In genomic region chr17:79796570-79797491, GRCh38 we compare ENCODE assay signal across 8 cellular contexts. TPM values are rescaled to one million over a fixed set of nuclear protein-coding genes. Genes with fewer than 3 reads are reported as not detected.
DNase-seq lines count a peak whose midpoint lies in the region; ATAC-seq, FAIRE-seq and TF ChIP-seq lines count a peak whose summit lies in the region.

TSS of gene CBX8 (minus strand) at chr17:79797077. CDS start at chr17:79796998, 79 bp downstream.

- no peaks in the 10 kb centered on the region for H3K36me3 ChIP-seq in astrocyte (ENCODE audit: insufficient read depth, low read length)
- no peaks in the 10 kb centered on the region for H3K36me3 ChIP-seq in vagina

- H3K4me2 ChIP-seq in astrocyte (ENCODE audit: low read length) = peak within 1 kb of the TSS; percentile 93

- H3K4me3 ChIP-seq in astrocyte (ENCODE audit: insufficient read depth, low read depth, low read length) (peak within 1 kb of the TSS; percentile 80), vagina (peak within 1 kb of the TSS; percentile 62 to 63)

- peak within 1 kb of the TSS; percentile 89 for H3K27ac Mint-ChIP-seq in T-helper 2 cell treated with Interferon-gamma antibody and Interleukin-4, amounts not matched to agents 5 μg/mL and 100 μg/mL, for 36 hours
- H3K27ac Mint-ChIP-seq in astrocyte (ENCODE audit: unreplicated experiment) = peak within 1 kb of the TSS; percentile 75

- TF ChIP-seq CTCF in astrocyte (IDR thresholded peaks at IDR 0.05; ENCODE audit: insufficient read depth, low read depth, low read length) (no peak), vagina (IDR thresholded peaks at IDR 0.05) (peak in 1 of 3 experiments; percentile 19)

- H3K9ac ChIP-seq in astrocyte (ENCODE audit: low read length) = peak within 1 kb of the TSS; percentile 87

- no peak for TF ChIP-seq POLR2A in vagina (IDR thresholded peaks at IDR 0.05)

- H3K27ac ChIP-seq in astrocyte (ENCODE audit: low read depth, low read length) (peak within 1 kb of the TSS; percentile 83), vagina (peak within 1 kb of the TSS; percentile 75)

- H3K36me3 Mint-ChIP-seq in T-helper 2 cell treated with Interferon-gamma antibody and Interleukin-4, amounts not matched to agents 5 μg/mL and 100 μg/mL, for 36 hours (ENCODE audit: low read depth) = peaks cover 15% of the 10 kb centered on the region
- H3K36me3 Mint-ChIP-seq in astrocyte (ENCODE audit: low read depth, unreplicated experiment) = peaks cover 2% of the 10 kb centered on the region

- peaks cover 44% of the 10 kb centered on the region for H3K27me3 Mint-ChIP-seq in T-helper 2 cell treated with Interferon-gamma antibody and Interleukin-4, amounts not matched to agents 5 μg/mL and 100 μg/mL, for 36 hours (ENCODE audit: low read depth)
- H3K27me3 Mint-ChIP-seq in astrocyte (ENCODE audit: low read depth, unreplicated experiment) = peaks cover 35% of the 10 kb centered on the region

- peaks cover 50% of the 10 kb centered on the region for H3K4me1 ChIP-seq in astrocyte (ENCODE audit: insufficient read depth, low read length)
- peaks cover 69% of the 10 kb centered on the region for H3K4me1 ChIP-seq in vagina

- H3K4me1 Mint-ChIP-seq in T-helper 2 cell treated with Interferon-gamma antibody and Interleukin-4, amounts not matched to agents 5 μg/mL and 100 μg/mL, for 36 hours (ENCODE audit: low read depth) = peaks cover 14% of the 10 kb centered on the region
- H3K4me1 Mint-ChIP-seq in astrocyte (ENCODE audit: low read depth, unreplicated experiment) = peaks cover 8% of the 10 kb centered on the region

- no peak for FAIRE-seq in astrocyte (lab: Jason Lieb, UNC)

- DNase-seq in NCI-H187 treated with DMSO at 0.1 percent for 48 hours (lab: John Stamatoyannopoulos, UW) = peak; percentile 91
- DNase-seq in T-helper 2 cell treated with Interferon-gamma antibody and Interleukin-4, amounts not matched to agents 5 μg/mL and 100 μg/mL, for 36 hours (ENCODE audit: low spot score) = peak; percentile 100
- DNase-seq in astrocyte (ENCODE audit: low read depth) = peak; percentile 96
- DNase-seq in hepatic stellate cell (ENCODE audit: low spot score) = peak; percentile 100
- peak; percentile 99 for DNase-seq in putamen (ENCODE audit: low spot score)
- peak; percentile 98 for DNase-seq in vagina (ENCODE audit: extremely low spot score in 2 of 2)

- peaks cover 37% of the 10 kb centered on the region for H4K20me1 ChIP-seq in astrocyte (ENCODE audit: insufficient read depth, low read length)

- no peaks in the 10 kb centered on the region for H3K9me3 Mint-ChIP-seq in T-helper 2 cell treated with Interferon-gamma antibody and Interleukin-4, amounts not matched to agents 5 μg/mL and 100 μg/mL, for 36 hours
- H3K9me3 Mint-ChIP-seq in astrocyte (ENCODE audit: unreplicated experiment) = peaks cover 20% of the 10 kb centered on the region

- peaks cover 6% of the 10 kb centered on the region for H3K79me2 ChIP-seq in astrocyte (ENCODE audit: insufficient read depth, low read length)

- H3K9me3 ChIP-seq in astrocyte (ENCODE audit: insufficient read depth, low read depth, low read length) = no peaks in the 10 kb centered on the region
- H3K9me3 ChIP-seq in vagina = no peaks in the 10 kb centered on the region

- ATAC-seq in GM18499 (IDR thresholded peaks at IDR 0.05; ENCODE audit: insufficient read depth, unreplicated experiment) = peak; percentile 67
- ATAC-seq in HG02943 (IDR thresholded peaks at IDR 0.05; ENCODE audit: low read depth, unreplicated experiment) = peak; percentile 86

- peak within 1 kb of the TSS; percentile 92 for H2AFZ ChIP-seq in astrocyte (ENCODE audit: low read depth, low read length)

- H3K27me3 ChIP-seq in astrocyte (ENCODE audit: insufficient read depth, low read length) (peaks cover 47% of the 10 kb centered on the region), vagina (peaks cover 34% of the 10 kb centered on the region)

- H3K4me3 Mint-ChIP-seq in T-helper 2 cell treated with Interferon-gamma antibody and Interleukin-4, amounts not matched to agents 5 μg/mL and 100 μg/mL, for 36 hours = peak within 1 kb of the TSS; percentile 89
- H3K4me3 Mint-ChIP-seq in astrocyte (ENCODE audit: unreplicated experiment) = peak within 1 kb of the TSS; percentile 86

- intact Hi-C loops in vagina (cut with DNase I) = loop anchor here (10.0 kb wide), 1 partner anchor 198 kb away; no protein-coding TSS in a partner anchor

RNA-seq across cellular contexts. Expression of gene CBX8, which starts in this region (rescaled TPM):
- total RNA-seq in astrocyte (2.5 and 3.4 TPM in 2 replicates), vagina (0.98 TPM)

Comparison
In these comparisons a context has a peak if more than half of its experiments do, and no peak if none do; other contexts are left out.
1. Peak in every context shown above with its lines: DNase-seq, ATAC-seq, H3K4me3 ChIP-seq and H3K27ac ChIP-seq.
2. Peak in DNase-seq, H3K4me3 ChIP-seq and H3K27ac ChIP-seq in vagina; RNA of the gene not detected or under 1 TPM.